In genomic region chr6:46287681-46288080, GRCh38 we compare ENCODE assay signal across 25 cellular contexts.
"Had no signal": no experiment of that assay in that cellular context is flagged by ENCODE, and none has a peak within 500 bp of the region (broad histone marks: within the 10 kb centered on the region; RNA-seq: fewer than 3 reads in every experiment).

No MANE protein-coding gene starts in this region.

- H3K9me3 ChIP-seq: ovary, right atrium auricular region, sigmoid colon, tibial artery, upper lobe of right lung, vagina had no signal

- H3K9ac ChIP-seq: neural progenitor cell had no signal

- H3K4me3 Mint-ChIP-seq: endodermal cell, naive B cell, neural progenitor cell had no signal

- H3K4me1 Mint-ChIP-seq: neural progenitor cell had no signal

- H3K36me3 Mint-ChIP-seq: naive B cell, neural progenitor cell had no signal

- H3K27ac Mint-ChIP-seq: endodermal cell, naive B cell, neural progenitor cell had no signal

- H3K27ac ChIP-seq: coronary artery, foreskin keratinocyte, hepatocyte, neural progenitor cell, ovary, sigmoid colon, skin epidermis, tibial artery, upper lobe of right lung, vagina had no signal

- H3K27me3 ChIP-seq: hepatocyte, neural progenitor cell, ovary, right atrium auricular region, sigmoid colon, tibial artery, upper lobe of right lung, vagina had no signal

- H3K4me1 ChIP-seq: foreskin keratinocyte, upper lobe of right lung, vagina had no signal

- H3K36me3 ChIP-seq: neural progenitor cell, ovary, right atrium auricular region, sigmoid colon, tibial artery, upper lobe of right lung, vagina had no signal

- H3K4me3 ChIP-seq: coronary artery, hepatocyte, lung, neural progenitor cell, ovary, right atrium auricular region, sigmoid colon, skin epidermis, tibial artery, upper lobe of right lung, vagina had no signal

- DNase-seq: effector CD4-positive, alpha-beta T cell; endodermal cell; erythroblast; foreskin keratinocyte; head of caudate nucleus; kidney; left cardiac atrium; left ventricle myocardium superior; mesenchymal stem cell; naive B cell; nucleus accumbens; ovary; sigmoid colon; stimulated activated CD4-positive, alpha-beta T cell treated with anti-CD3 and anti-CD28 coated beads, Interleukin-2, amount 100 ng/mL, for 24 hours; stimulated activated CD4-positive, alpha-beta T cell treated with anti-CD3 and anti-CD28 coated beads, Interleukin-4, amount 100 ng/mL, for 4 hours; stimulated activated naive CD4-positive, alpha-beta T cell treated with Interleukin-2 at 50 U/mL for 16 hours; tibial artery; upper lobe of right lung had no signal

- ATAC-seq: foreskin keratinocyte, left cardiac atrium, left ventricle myocardium superior, upper lobe of right lung had no signal

- H3K4me2 ChIP-seq: hepatocyte, neural progenitor cell had no signal

- H3K9me3 Mint-ChIP-seq: endodermal cell, neural progenitor cell had no signal
